Comparison of ENCODE assay signal across 8 cellular contexts in the genomic region with DNA sequence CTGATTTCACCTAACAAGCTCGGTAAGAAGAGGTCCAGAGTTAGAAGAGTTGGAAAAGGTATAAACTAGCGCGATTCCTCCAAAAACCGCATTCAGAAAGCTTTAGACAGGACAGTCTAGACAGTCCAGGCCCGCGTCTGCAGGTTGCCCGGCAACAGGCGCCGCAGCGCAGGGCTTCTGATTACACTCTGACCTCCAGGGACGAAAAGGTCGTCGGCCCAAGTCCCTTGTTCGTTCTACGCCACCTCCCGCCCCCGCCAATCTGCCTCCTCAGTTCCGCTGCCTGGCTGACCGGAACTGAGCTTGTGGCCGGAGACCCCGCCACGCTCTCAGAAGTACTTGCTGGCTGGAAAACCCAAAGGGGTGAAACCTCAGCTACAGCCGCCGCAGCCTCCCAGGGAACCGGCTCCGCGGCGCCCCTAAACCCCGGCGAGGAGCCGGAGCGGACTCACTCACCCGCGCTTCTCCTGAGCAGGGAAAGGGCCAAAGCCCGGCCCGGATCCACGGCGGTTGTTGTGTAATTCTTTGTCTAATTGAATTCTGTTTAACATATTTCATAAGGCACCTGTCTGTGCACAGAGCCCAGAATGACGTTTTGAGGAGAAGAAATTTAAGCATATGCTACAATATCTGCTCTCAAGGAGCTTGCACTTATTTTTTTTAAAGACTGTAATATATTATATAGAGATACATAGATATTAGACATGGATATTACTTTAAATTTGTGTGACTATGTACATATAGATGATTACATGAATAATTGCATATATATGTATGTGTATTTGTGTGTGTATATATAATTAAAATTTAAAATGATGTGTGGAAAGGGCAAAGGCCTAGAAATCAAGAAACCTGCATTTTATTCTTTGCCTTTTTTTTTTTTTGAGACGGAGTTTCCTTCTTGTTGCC. TPM values are rescaled to one million over a fixed set of nuclear protein-coding genes. Genes with fewer than 3 reads are reported as not detected.
DNase-seq lines count a peak whose midpoint lies in the region; ATAC-seq and TF ChIP-seq lines count a peak whose summit lies in the region.

Gene CAPS2 (minus strand): TSS at position 407 of the 909 bp plus-strand sequence. CDS start 3,826 bp downstream, outside the sequence.

- H3K27ac ChIP-seq in caudate nucleus (ENCODE audit: low read depth, low read length), result no peak within 1 kb of the TSS
- H3K27ac ChIP-seq in spleen, result peak within 1 kb of the TSS in 5 of 8 donors; percentile 50 to 70 (median 55)

- 3 to 4% (median 3%) methylated on average over 28 to 40 of the region's 40 CpGs for WGBS in spleen, 5 donors

- H3K36me3 ChIP-seq in spleen, result no peaks in the 10 kb centered on the region

- no peak for TF ChIP-seq POLR2A in spleen (IDR thresholded peaks at IDR 0.05)

- no peaks in the 10 kb centered on the region for H3K9me3 ChIP-seq in spleen

- H3K4me3 ChIP-seq in WI38 (ENCODE audit: low read depth, low read length) (peak within 1 kb of the TSS; percentile 73), spleen (peak within 1 kb of the TSS; percentile 41 to 77 (median 50))

- ATAC-seq in GM18858 (IDR thresholded peaks at IDR 0.05; ENCODE audit: unreplicated experiment), result peak; percentile 70
- peak; percentile 84 for ATAC-seq in HG03064 (IDR thresholded peaks at IDR 0.05; ENCODE audit: low read depth, unreplicated experiment)

- TF ChIP-seq CTCF in WI38 (IDR thresholded peaks at IDR 0.05; ENCODE audit: low read depth, low read length) (no peak), spleen (IDR thresholded peaks at IDR 0.05 in 8 of 11, conservative IDR thresholded peaks at IDR 0.05 in 3 of 11) (no peak)

- peaks cover 0 to 31% (median 24%) of the 10 kb centered on the region in 6 donors for H3K4me1 ChIP-seq in spleen

- DNase-seq in ACHN (peak; percentile 95), NCI-H2107 treated with DMSO at 0.1 percent for 48 hours (lab: John Stamatoyannopoulos, UW; ENCODE audit: unreplicated experiment) (peak; percentile 49), caudate nucleus (lab: John Stamatoyannopoulos, UW) (peak in 59 of 61 donors; percentile 20 to 87 (median 66)), islet precursor cell (peak; percentile 97), spleen (peak; percentile 92)

- intact Hi-C loops in spleen (cut with DNase I; ENCODE audit: low total_unique reads), result loop anchor here (10.0 kb wide), 1 partner anchor 185 kb away; the partner anchor contains the start of gene KRR1

- in situ Hi-C loops in ACHN (cut with HindIII; ENCODE audit: low pct_ligation_motif_present, low pct_unique_long_range_greater_than_20kb, low sequenced_read_pairs), result no loop called here

- H3K27me3 ChIP-seq in spleen (replicated peaks in 1 of 7), result peaks cover 0 to 21% (median 0%) of the 10 kb centered on the region in 7 donors

RNA-seq across cellular contexts. Expression of gene CAPS2, which starts in this region (rescaled TPM):
- 10 to 100 TPM; 12.8 to 29.6 (median 18.2) TPM for total RNA-seq in spleen
- polyA plus RNA-seq in spleen, result 1 to 10 TPM; 1.5 to 7.3 (median 4.5) TPM
